8 cellular contexts compared by ENCODE assay signal in the genomic region with DNA sequence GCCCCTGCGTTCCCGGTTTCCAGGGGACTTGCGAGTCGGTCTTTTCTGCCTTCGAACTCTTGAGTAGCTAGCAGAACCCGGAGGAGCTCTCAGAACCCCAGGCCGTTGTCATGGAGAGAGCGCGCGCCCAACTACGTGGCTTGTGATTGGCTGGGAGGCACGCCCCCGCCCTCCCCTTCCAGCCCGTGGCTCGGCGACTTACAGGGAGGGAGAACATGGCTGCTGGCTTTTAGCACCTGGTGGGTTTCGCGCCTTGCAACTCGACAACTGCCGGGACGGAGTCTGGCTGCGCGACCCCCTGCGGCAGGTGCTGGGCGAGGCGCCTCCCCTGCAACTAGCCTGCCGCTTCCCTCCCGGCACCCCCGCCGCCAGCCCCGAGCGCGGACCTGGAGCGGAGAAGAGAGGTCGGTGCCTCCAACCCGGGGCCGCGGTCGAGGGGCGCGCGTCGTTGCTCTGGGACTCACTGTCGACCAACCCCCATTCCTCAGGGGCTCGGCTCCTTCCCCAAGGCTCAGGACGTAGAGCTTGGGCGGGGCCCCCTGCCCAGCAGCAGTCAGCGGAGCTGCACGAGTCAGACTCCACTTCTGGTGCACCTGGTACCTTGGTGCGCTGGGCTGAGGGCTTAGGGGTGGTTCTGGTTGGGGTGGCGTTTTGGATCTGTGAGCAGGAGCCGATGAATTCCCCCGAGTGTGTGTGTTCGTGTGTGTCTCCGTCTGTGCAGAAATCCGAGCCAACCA. TPM values are rescaled to one million over a fixed set of nuclear protein-coding genes. Genes with fewer than 3 reads are reported as not detected.
DNase-seq lines count a peak whose midpoint lies in the region; ATAC-seq and TF ChIP-seq lines count a peak whose summit lies in the region.

No MANE protein-coding gene starts in this region.

- peaks cover 9% of the 10 kb centered on the region for H3K9me3 Mint-ChIP-seq in activated naive CD8-positive, alpha-beta T cell treated with anti-CD3 and anti-CD28 coated beads, Interleukin-2, amount 50 U/mL, for 24 hours
- peaks cover 11% of the 10 kb centered on the region for H3K9me3 Mint-ChIP-seq in type B pancreatic cell

- DNase-seq in DMS79 treated with DMSO at 0.1 percent for 48 hours (lab: John Stamatoyannopoulos, UW) (peak; percentile 91), H7 (peak; percentile 99), NB4 (ENCODE audit: low read depth) (peak; percentile 69), SKM-1 treated with dmso at 0.1 percent for 144 hours (lab: John Stamatoyannopoulos, UW; ENCODE audit: unreplicated experiment) (peak; percentile 83), heart left ventricle (peak; percentile 86 to 91 (median 89)), posterior cingulate gyrus (peak; percentile 83 to 99 (median 91)), type B pancreatic cell (ENCODE audit: extremely low spot score, unreplicated experiment) (peak; percentile 85)
- DNase-seq in activated naive CD8-positive, alpha-beta T cell treated with anti-CD3 and anti-CD28 coated beads, Interleukin-2, amount 50 U/mL, for 24 hours: peak; percentile 87

- intact Hi-C loops in heart left ventricle (cut with DNase I) (loop anchor here (2.0 to 10.0 kb wide), 15 partner anchors 271 to 757 kb away; a partner anchor contains a TSS), posterior cingulate gyrus (cut with DNase I) (loop anchor here (2.0 to 10.0 kb wide), 3 partner anchors 275 to 595 kb away; a partner anchor contains a TSS)

- H3K4me1 ChIP-seq in heart left ventricle: peaks cover 0 to 23% (median 16%) of the 10 kb centered on the region in 12 donors

- H3K27me3 ChIP-seq in H7 (ENCODE audit: control insufficient read depth, insufficient read depth, low read length): peaks cover 20% of the 10 kb centered on the region
- no peaks in the 10 kb centered on the region for H3K27me3 ChIP-seq in heart left ventricle

- peak overlapping the region; percentile 77 for H3K4me3 Mint-ChIP-seq in activated naive CD8-positive, alpha-beta T cell treated with anti-CD3 and anti-CD28 coated beads, Interleukin-2, amount 50 U/mL, for 24 hours
- H3K4me3 Mint-ChIP-seq in type B pancreatic cell: peak overlapping the region; percentile 91

- H3K4me3 ChIP-seq in H7 (ENCODE audit: insufficient read depth, low read depth, low read length) (peak overlapping the region; percentile 60), NB4 (ENCODE audit: low read depth, low read length) (peak overlapping the region; percentile 46), heart left ventricle (peak overlapping the region; percentile 65 to 93 (median 80))

- peak; percentile 90 for ATAC-seq in activated naive CD8-positive, alpha-beta T cell treated with anti-CD3 and anti-CD28 coated beads, Interleukin-2, amount 50 U/mL, for 24 hours
- peak; percentile 92 to 99 (median 97) for ATAC-seq in heart left ventricle

- H3K36me3 ChIP-seq in H7 (replicated peaks; ENCODE audit: control insufficient read depth, insufficient read depth, low read length) (no peaks in the 10 kb centered on the region), heart left ventricle (no peaks in the 10 kb centered on the region)

- no peaks in the 10 kb centered on the region for H3K27me3 Mint-ChIP-seq in activated naive CD8-positive, alpha-beta T cell treated with anti-CD3 and anti-CD28 coated beads, Interleukin-2, amount 50 U/mL, for 24 hours
- H3K27me3 Mint-ChIP-seq in type B pancreatic cell: no peaks in the 10 kb centered on the region

- peak overlapping the region in 2 of 12 donors; percentile 25 to 55 for H3K27ac ChIP-seq in heart left ventricle

- 1 to 2% (median 1%) methylated on average over 10 to 56 of the region's 56 CpGs for WGBS in heart left ventricle, 4 donors

- peaks cover 0 to 7% (median 0%) of the 10 kb centered on the region in 12 donors for H3K9me3 ChIP-seq in heart left ventricle

- peaks cover 12% of the 10 kb centered on the region for H3K36me3 Mint-ChIP-seq in activated naive CD8-positive, alpha-beta T cell treated with anti-CD3 and anti-CD28 coated beads, Interleukin-2, amount 50 U/mL, for 24 hours (ENCODE audit: low read depth)
- peaks cover 19% of the 10 kb centered on the region for H3K36me3 Mint-ChIP-seq in type B pancreatic cell

- TF ChIP-seq CTCF in NB4 (IDR thresholded peaks at IDR 0.05; ENCODE audit: low read depth, low read length): no peak
- peak in 1 of 12 donors; percentile 4 for TF ChIP-seq CTCF in heart left ventricle (IDR thresholded peaks at IDR 0.05)
- no peak for TF ChIP-seq CTCF in type B pancreatic cell (conservative IDR thresholded peaks at IDR 0.05)

- peak overlapping the region; percentile 52 for H3K27ac Mint-ChIP-seq in activated naive CD8-positive, alpha-beta T cell treated with anti-CD3 and anti-CD28 coated beads, Interleukin-2, amount 50 U/mL, for 24 hours
- H3K27ac Mint-ChIP-seq in type B pancreatic cell: peak overlapping the region; percentile 72

- TF ChIP-seq POLR2A in NB4 (IDR thresholded peaks at IDR 0.05; ENCODE audit: extremely low read depth, insufficient read length): no peak
- no peak for TF ChIP-seq POLR2A in heart left ventricle (IDR thresholded peaks at IDR 0.05)

- H3K4me1 Mint-ChIP-seq in activated naive CD8-positive, alpha-beta T cell treated with anti-CD3 and anti-CD28 coated beads, Interleukin-2, amount 50 U/mL, for 24 hours: peaks cover 17% of the 10 kb centered on the region
- peaks cover 16% of the 10 kb centered on the region for H3K4me1 Mint-ChIP-seq in type B pancreatic cell (ENCODE audit: unreplicated experiment)

RNA-seq across cellular contexts. Expression of a gene that starts 9.0 kb away (rescaled TPM):
- total RNA-seq in H7 (2014; rRNA removed; shearing (Covaris generic)): 18.5 and 20.9 TPM in 2 replicates
- total RNA-seq in heart left ventricle (10 to 100 TPM in 6 of 9 donors, 1 to 10 TPM in 3; 6.9 to 18.1 (median 12.0) TPM), type B pancreatic cell (ENCODE audit: low replicate concordance) (21.8 and 44.7 TPM in 2 replicates)
- 1 to 10 TPM; 4.9 to 5.3 TPM for polyA plus RNA-seq in heart left ventricle
